19 cellular contexts compared by ENCODE assay signal in genomic region chr6:3343089-3343901, GRCh38.
"Had no signal": no experiment of that assay in that cellular context is flagged by ENCODE, and none has a peak within 500 bp of the region (broad histone marks: within the 10 kb centered on the region; RNA-seq: fewer than 3 reads in every experiment).

No MANE protein-coding gene starts in this region.

- H3K4me3 Mint-ChIP-seq: activated B cell treated with CpG ODN at 0.5 μM for 24 hours; activated CD4-positive, alpha-beta T cell treated with anti-CD3 and anti-CD28 coated beads, Interleukin-2, amount 10 ng/mL, durations not matched to agents 24 days and 14 days; dendritic cell treated with granulocyte-macrophage colony-stimulating factor and Interleukin-4, amounts not matched to agents 40 ng/mL and 50 ng/mL, for 4 days; T-helper 17 cell had no signal

- ATAC-seq: gastrocnemius medialis, left lobe of liver, T-helper 17 cell had no signal

- H3K27ac ChIP-seq: right atrium auricular region, tibial artery, uterus had no signal

- H3K27ac Mint-ChIP-seq: activated B cell treated with CpG ODN at 0.5 μM for 24 hours; activated CD4-positive, alpha-beta T cell treated with anti-CD3 and anti-CD28 coated beads, Interleukin-2, amount 10 ng/mL, durations not matched to agents 24 days and 14 days; progenitor cell of endocrine pancreas; T-helper 17 cell had no signal

- H3K4me1 ChIP-seq: uterus had no signal

- H3K36me3 ChIP-seq: gastrocnemius medialis, right atrium auricular region, tibial artery, uterus had no signal

- H3K4me3 ChIP-seq: gastrocnemius medialis, right atrium auricular region, tibial artery, uterus had no signal

- H3K9me3 ChIP-seq: gastrocnemius medialis, right atrium auricular region, tibial artery, uterus had no signal

- H3K27me3 ChIP-seq: gastrocnemius medialis, right atrium auricular region, tibial artery, uterus had no signal

- H3K9me3 Mint-ChIP-seq: activated B cell treated with CpG ODN at 0.5 μM for 24 hours; activated CD4-positive, alpha-beta T cell treated with anti-CD3 and anti-CD28 coated beads, Interleukin-2, amount 10 ng/mL, durations not matched to agents 24 days and 14 days; dendritic cell treated with granulocyte-macrophage colony-stimulating factor and Interleukin-4, amounts not matched to agents 40 ng/mL and 50 ng/mL, for 4 days; naive B cell had no signal

- DNase-seq: activated B cell treated with CpG ODN at 0.5 μM for 24 hours; activated CD4-positive, alpha-beta T cell treated with anti-CD3 and anti-CD28 coated beads, Interleukin-2, amount 10 ng/mL, durations not matched to agents 24 days and 14 days; activated CD8-positive, alpha-beta memory T cell treated with anti-CD3 and anti-CD28 coated beads, Interleukin-2, amount 50 U/mL, for 48 hours; activated naive CD4-positive, alpha-beta T cell; aorta; effector memory CD4-positive, alpha-beta T cell; gastrocnemius medialis; islet precursor cell; naive B cell; stimulated activated CD4-positive, alpha-beta T cell treated with anti-CD3 and anti-CD28 coated beads, Interleukin-4, amount 100 ng/mL, for 1 hour; stimulated activated naive CD4-positive, alpha-beta T cell; T-helper 17 cell; tibial artery; uterus had no signal

- H3K36me3 Mint-ChIP-seq: naive B cell had no signal

- FAIRE-seq: bronchial epithelial cell had no signal
